In genomic region chr9:123960965-123961364, GRCh38 we compare ENCODE assay signal across 24 cellular contexts. TPM values are rescaled to one million over a fixed set of nuclear protein-coding genes. Genes with fewer than 3 reads are reported as not detected.
DNase-seq lines count a peak whose midpoint lies in the region; ATAC-seq, FAIRE-seq and TF ChIP-seq lines count a peak whose summit lies in the region.
"Had no signal": no experiment of that assay in that cellular context is flagged by ENCODE, and none has a peak within 500 bp of the region (broad histone marks: within the 10 kb centered on the region; RNA-seq: fewer than 3 reads in every experiment).

No MANE protein-coding gene starts in this region.

- H3K9me2 ChIP-seq in GM23338 (ENCODE audit: insufficient read depth): no peaks in the 10 kb centered on the region

- no peak overlapping the region for H3K4ac ChIP-seq in H1 (replicated peaks; ENCODE audit: insufficient read length, low read depth, low read length)

- H4K8ac ChIP-seq in H1 (ENCODE audit: extremely low read depth, insufficient read depth, low read length): no peak overlapping the region

- H3K27ac Mint-ChIP-seq in GM23338 (no peak overlapping the region), mesothelial cell of epicardium (no peak overlapping the region)
- H3K27ac Mint-ChIP-seq in CD8-positive, alpha-beta T cell: no peak overlapping the region
- H3K27ac Mint-ChIP-seq: CD4-positive, alpha-beta T cell; T-helper 1 cell treated with Interleukin-12 subunit alpha and Interleukin-12 subunit beta and Interleukin-4 antibody, amounts not matched to agents 30 μg/mL and 1 μg/mL, for 36 hours had no signal

- H3K4me1 ChIP-seq in GM23338 (ENCODE audit: insufficient read depth) (no peaks in the 10 kb centered on the region), RWPE2 (ENCODE audit: insufficient read depth, poor library complexity, severe bottlenecking) (no peaks in the 10 kb centered on the region), H1 (replicated peaks in 1 of 4; ENCODE audit: control insufficient read depth in 3 of 4, insufficient read depth in 4 of 4, low read length in 3 of 4) (no peaks in the 10 kb centered on the region)
- H3K4me1 ChIP-seq in CD8-positive, alpha-beta T cell (ENCODE audit: insufficient read depth, low read length): no peaks in the 10 kb centered on the region
- H3K4me1 ChIP-seq: Caco-2, SJSA1 had no signal

- DNase-seq in GM23338 (ENCODE audit: low spot score) (peak; percentile 32), HT-29 (ENCODE audit: low spot score) (peak; percentile 18), RWPE2 (ENCODE audit: low spot score) (no peak), H1 (ENCODE audit: low read depth in 1 of 2, low spot score in 2 of 2) (no peak), mesothelial cell of epicardium (ENCODE audit: low spot score in 2 of 2, unreplicated experiment in 2 of 2) (no peak)
- DNase-seq in CD8-positive, alpha-beta T cell: no peak
- DNase-seq: ACHN; Caco-2; CD4-positive, alpha-beta T cell; DMS 273 treated with DMSO at 0.1 percent for 48 hours; Kasumi-1; MM.1S; NCI-H1105 treated with DMSO at 0.1 percent for 48 hours; NCI-H2107; NCI-H774 had no signal

- H3K4me3 Mint-ChIP-seq in GM23338 (no peak overlapping the region), mesothelial cell of epicardium (no peak overlapping the region)
- no peak overlapping the region for H3K4me3 Mint-ChIP-seq in CD8-positive, alpha-beta T cell
- H3K4me3 Mint-ChIP-seq: CD4-positive, alpha-beta T cell; T-helper 1 cell treated with Interleukin-12 subunit alpha and Interleukin-12 subunit beta and Interleukin-4 antibody, amounts not matched to agents 30 μg/mL and 1 μg/mL, for 36 hours had no signal

- H2AFZ ChIP-seq in GM23338 (no peak overlapping the region), H1 (ENCODE audit: low read length) (no peak overlapping the region)

- no peak overlapping the region for H3K56ac ChIP-seq in H1 (replicated peaks; ENCODE audit: insufficient read length, low read depth, low read length)

- H3K18ac ChIP-seq in H1 (ENCODE audit: extremely low read depth, low read length): no peak overlapping the region

- no peaks in the 10 kb centered on the region for H3F3A ChIP-seq in GM23338 (replicated peaks; ENCODE audit: low read depth)

- no peak overlapping the region for H2BK120ac ChIP-seq in H1 (replicated peaks; ENCODE audit: low read depth, low read length)

- H2BK12ac ChIP-seq in H1 (ENCODE audit: low read depth, low read length): peak overlapping the region; percentile 42; the same call in 1 of the 2 replicates

- H3K36me3 ChIP-seq in GM23338 (ENCODE audit: insufficient read depth) (no peaks in the 10 kb centered on the region), RWPE2 (ENCODE audit: low read depth) (no peaks in the 10 kb centered on the region), H1 (ENCODE audit: control insufficient read depth in 2 of 4, insufficient read depth in 4 of 4, low read length in 3 of 4) (no peaks in the 10 kb centered on the region)
- no peaks in the 10 kb centered on the region for H3K36me3 ChIP-seq in CD8-positive, alpha-beta T cell (ENCODE audit: insufficient read depth, low read length)
- H3K36me3 ChIP-seq: BLaER1, SJSA1 had no signal

- H3K9me3 ChIP-seq in RWPE2 (ENCODE audit: severe bottlenecking) (no peaks in the 10 kb centered on the region), H1 (ENCODE audit: insufficient read depth in 2 of 2, low read depth in 1 of 2, low read length in 1 of 2) (no peaks in the 10 kb centered on the region)
- H3K9me3 ChIP-seq in CD8-positive, alpha-beta T cell (ENCODE audit: low read length): no peaks in the 10 kb centered on the region
- H3K9me3 ChIP-seq: BLaER1, Caco-2, SJSA1 had no signal

- no peaks in the 10 kb centered on the region for H3K36me3 Mint-ChIP-seq in GM23338 (ENCODE audit: low read depth)
- H3K36me3 Mint-ChIP-seq in CD8-positive, alpha-beta T cell: no peaks in the 10 kb centered on the region
- H3K36me3 Mint-ChIP-seq in mesothelial cell of epicardium: no peaks in the 10 kb centered on the region

- TF ChIP-seq POLR2A in H1 (IDR thresholded peaks at IDR 0.05; ENCODE audit: control extremely low read depth in 1 of 2, low read depth in 2 of 2, low read length in 2 of 2): no peak

- POLR2A ChIA-PET in H1 (lab: Charles Lee; ENCODE audit: partially characterized antibody): no interaction called here
- POLR2A ChIA-PET in CD8-positive, alpha-beta T cell (lab: Charles Lee): no interaction called here

- H3K27me3 Mint-ChIP-seq in GM23338 (ENCODE audit: insufficient read depth, low read depth, poor library complexity): peaks cover 10% of the 10 kb centered on the region
- H3K27me3 Mint-ChIP-seq in CD8-positive, alpha-beta T cell (ENCODE audit: low read depth): peaks cover 32% of the 10 kb centered on the region
- H3K27me3 Mint-ChIP-seq in mesothelial cell of epicardium (ENCODE audit: low read depth): peaks cover 67% of the 10 kb centered on the region

- H3K79me1 ChIP-seq in H1 (ENCODE audit: low read depth, low read length): no peaks in the 10 kb centered on the region

- 75% methylated on average over 6 of the region's 6 CpGs; no CpG with 5 or more reads in 1 of the 2 experiments for WGBS in H1 (ENCODE audit: extremely low coverage in 1 of 2, insufficient coverage in 1 of 2, insufficient read length in 1 of 2, insufficient replicate concordance in 2 of 2, low coverage in 1 of 2, low lambda C conversion rate in 2 of 2, missing lambda C conversion rate in 1 of 2), 2 experiments

- no peak overlapping the region for H3K4me2 ChIP-seq in GM23338
- no peak overlapping the region for H3K4me2 ChIP-seq in H1 (ENCODE audit: insufficient read depth in 1 of 2, low read depth in 2 of 2, low read length in 2 of 2)
- H3K4me2 ChIP-seq: BLaER1 had no signal

- CTCF ChIA-PET in H1 (lab: Charles Lee; ENCODE audit: partially characterized antibody): interaction anchor here (0.7 to 1.8 kb wide), 26 partner anchors 8 to 559 kb away, joined by 3 to 9 read pairs (median 4); no protein-coding TSS in a partner anchor
- CTCF ChIA-PET in CD8-positive, alpha-beta T cell (lab: Charles Lee): interaction anchor here (1.2 kb wide), 1 partner anchor 20 kb away, joined by 3 read pairs; no protein-coding TSS in a partner anchor

- H3K27ac ChIP-seq in GM23338 (ENCODE audit: low read depth): no peak overlapping the region
- no peak overlapping the region for H3K27ac ChIP-seq in RWPE2 (ENCODE audit: poor library complexity, severe bottlenecking)
- H3K27ac ChIP-seq in H1 (ENCODE audit: low read depth, low read length): no peak overlapping the region
- no peak overlapping the region for H3K27ac ChIP-seq in CD8-positive, alpha-beta T cell (ENCODE audit: low read depth, low read length)
- H3K27ac ChIP-seq: BLaER1, SJSA1 had no signal

- no peak overlapping the region for H2BK15ac ChIP-seq in H1 (ENCODE audit: low read length)

- H4K91ac ChIP-seq in H1 (replicated peaks; ENCODE audit: insufficient read length, low read length): no peak overlapping the region

- H3K9ac ChIP-seq in H1 (replicated peaks in 1 of 4; ENCODE audit: extremely low read depth in 1 of 4, low read depth in 3 of 4, low read length in 3 of 4): no peak overlapping the region
- H3K9ac ChIP-seq: BLaER1 had no signal

- no peak for FAIRE-seq in H1 (lab: Jason Lieb, UNC)
- FAIRE-seq: G401.6, GM12892, RCC 7860 had no signal

- intact Hi-C loops in CD8-positive, alpha-beta T cell (cut with DNase I, micrococcal nuclease): no loop called here

- no peak overlapping the region for H2BK20ac ChIP-seq in H1 (ENCODE audit: low read length)

- peak; percentile 33 to 45 for TF ChIP-seq RAD21 in H1 (IDR thresholded peaks at IDR 0.05 in 1 of 2, conservative IDR thresholded peaks at IDR 0.05 in 1 of 2; ENCODE audit: low read depth in 2 of 2, low read length in 2 of 2)

- H3K4me3 ChIP-seq in GM23338 (no peak overlapping the region), RWPE2 (ENCODE audit: severe bottlenecking) (no peak overlapping the region), H1 (ENCODE audit: extremely low read depth in 1 of 4, insufficient read depth in 2 of 4, low read depth in 3 of 4, low read length in 4 of 4) (no peak overlapping the region)
- no peak overlapping the region for H3K4me3 ChIP-seq in CD8-positive, alpha-beta T cell (ENCODE audit: low read depth, low read length)
- H3K4me3 ChIP-seq: BLaER1, SJSA1 had no signal

- H3K27me3 ChIP-seq in GM23338 (ENCODE audit: insufficient read depth) (no peaks in the 10 kb centered on the region), RWPE2 (ENCODE audit: insufficient read depth, poor library complexity, severe bottlenecking) (no peaks in the 10 kb centered on the region), H1 (replicated peaks in 1 of 4; ENCODE audit: control insufficient read depth in 3 of 4, extremely low read depth in 1 of 4, insufficient read depth in 3 of 4, low read length in 3 of 4) (peaks cover 0 to 1% (median 0%) of the 10 kb centered on the region in 4 experiments; a peak in 3 of 7 replicates)
- no peaks in the 10 kb centered on the region for H3K27me3 ChIP-seq in CD8-positive, alpha-beta T cell (ENCODE audit: insufficient read depth, low read length)
- H3K27me3 ChIP-seq: BLaER1 had no signal

- H3K23ac ChIP-seq in H1 (ENCODE audit: insufficient read length): no peak overlapping the region

- H3K9me3 Mint-ChIP-seq in GM23338: no peaks in the 10 kb centered on the region
- no peaks in the 10 kb centered on the region for H3K9me3 Mint-ChIP-seq in CD8-positive, alpha-beta T cell
- H3K9me3 Mint-ChIP-seq in mesothelial cell of epicardium: no peaks in the 10 kb centered on the region
- H3K9me3 Mint-ChIP-seq: CD4-positive, alpha-beta T cell; T-helper 1 cell treated with Interleukin-12 subunit alpha and Interleukin-12 subunit beta and Interleukin-4 antibody, amounts not matched to agents 30 μg/mL and 1 μg/mL, for 36 hours had no signal

- peak; percentile 62 for ATAC-seq in GM23338
- no peak for ATAC-seq in RWPE2 (ENCODE audit: low read depth)
- ATAC-seq in CD8-positive, alpha-beta T cell: no peak
- ATAC-seq in GM19467 (IDR thresholded peaks at IDR 0.05; ENCODE audit: unreplicated experiment): no peak
- ATAC-seq: Right ventricle myocardium inferior had no signal

- no peak overlapping the region for H4K5ac ChIP-seq in H1 (ENCODE audit: insufficient read length, low read depth, low read length)

- H3K14ac ChIP-seq in H1 (ENCODE audit: insufficient read length): no peak overlapping the region

- H2BK5ac ChIP-seq in H1 (ENCODE audit: low read depth, low read length): no peak overlapping the region

- no peaks in the 10 kb centered on the region for H4K20me1 ChIP-seq in GM23338 (replicated peaks; ENCODE audit: insufficient read depth)
- H4K20me1 ChIP-seq in H1 (replicated peaks in 1 of 2; ENCODE audit: control insufficient read depth in 1 of 2, insufficient read depth in 2 of 2, low read length in 2 of 2): no peaks in the 10 kb centered on the region
- H4K20me1 ChIP-seq: BLaER1 had no signal

- no peak overlapping the region for H2AK5ac ChIP-seq in H1 (ENCODE audit: low read depth, low read length)

- H3K79me2 ChIP-seq in GM23338 (replicated peaks; ENCODE audit: insufficient read depth) (no peaks in the 10 kb centered on the region), H1 (ENCODE audit: control insufficient read depth in 1 of 2, insufficient read depth in 2 of 2, low read length in 2 of 2) (no peaks in the 10 kb centered on the region)

- no peak for TF ChIP-seq EP300 in H1 (IDR thresholded peaks at IDR 0.05; ENCODE audit: borderline replicate concordance in 1 of 2, low read depth in 2 of 2, low read length in 2 of 2)

- TF ChIP-seq CTCF in GM23338 (conservative IDR thresholded peaks at IDR 0.05; ENCODE audit: low read depth in 2 of 2): peak in 1 of 2 experiments; percentile 44; a peak in 2 of 4 replicates
- peak; percentile 2 for TF ChIP-seq CTCF in RWPE2 (IDR thresholded peaks at IDR 0.05; ENCODE audit: poor library complexity, severe bottlenecking)
- TF ChIP-seq CTCF in H1 (IDR thresholded peaks at IDR 0.05; ENCODE audit: control extremely low read depth in 1 of 3, insufficient read depth in 1 of 3, low read depth in 1 of 3, low read length in 3 of 3): peak in 2 of 3 experiments; percentile 4 to 15; a peak in 2 of 4 replicates
- TF ChIP-seq CTCF in CD8-positive, alpha-beta T cell (IDR thresholded peaks at IDR 0.05): no peak
- TF ChIP-seq CTCF in mesothelial cell of epicardium (IDR thresholded peaks at IDR 0.05; ENCODE audit: unreplicated experiment): no peak

- H3K4me1 Mint-ChIP-seq in GM23338 (peaks cover 11% of the 10 kb centered on the region), mesothelial cell of epicardium (no peaks in the 10 kb centered on the region)
- H3K4me1 Mint-ChIP-seq in CD8-positive, alpha-beta T cell (ENCODE audit: low read depth): peaks cover 7% of the 10 kb centered on the region

- no peaks in the 10 kb centered on the region for H3K23me2 ChIP-seq in H1 (ENCODE audit: low read depth, low read length)

RNA-seq across cellular contexts. Expression of gene DENND1A, which starts 31.0 kb away (rescaled TPM):
- 27.7 and 28.7 TPM in 2 replicates for total RNA-seq in GM23338 (2014; rRNA removed; shearing (Covaris generic))
- polyA plus RNA-seq in GM23338 (2016; fragmentation: Nextera tagmentation; extraction: Ambion mirVana): 12.5 and 13.1 TPM in 2 replicates
- total RNA-seq in HT-29 (2014; rRNA removed; shearing (Covaris generic)): 17.9 and 18.8 TPM in 2 replicates
- 26.2 and 26.4 TPM in 2 replicates for total RNA-seq in H1 (2021; fragmentation: NEBNext Ultra II Directional; extraction: Animal tissue kit (Norgen Biotek cat#: 25700))
- polyA plus RNA-seq in H1 (2011; rRNA removed): 24.1 and 33.9 TPM in 2 replicates
- 18.7 TPM for polyA plus RNA-seq in H1 (2011; cell fraction: cytosol; rRNA removed)
- polyA plus RNA-seq in H1 (2011; cell fraction: nucleus; rRNA removed): 61.5 TPM
- polyA plus RNA-seq in H1 (2012, experiment 1 of 2): 21.8 to 25.4 TPM (median 24.1 TPM) in 4 replicates
- polyA plus RNA-seq in H1 (2012, experiment 2 of 2): 18.2 TPM
- 16.0 TPM for polyA plus RNA-seq in H1 (2013, experiment 1 of 2)
- polyA plus RNA-seq in H1 (2013, experiment 2 of 2): 16.8 TPM
- polyA minus RNA-seq in H1 (2011; rRNA and poly(A)+ RNA removed): 74.1 and 91.8 TPM in 2 replicates
- 30.5 TPM for polyA minus RNA-seq in H1 (2011; cell fraction: cytosol; rRNA and poly(A)+ RNA removed)
- polyA minus RNA-seq in H1 (2011; cell fraction: nucleus; rRNA and poly(A)+ RNA removed): 81.2 TPM
- total RNA-seq in CD8-positive, alpha-beta T cell: 10 to 100 TPM; 17.5 to 18.7 TPM
- 23.4 to 23.9 TPM (median 23.8 TPM) in 3 replicates for total RNA-seq in mesothelial cell of epicardium

RNA-seq across cellular contexts. Expression of gene LHX2, which starts 50.6 kb away (rescaled TPM):
- total RNA-seq in GM23338 (2014; rRNA removed; shearing (Covaris generic)): 0.19 and 1.7 TPM in 2 replicates
- polyA plus RNA-seq in GM23338 (2016; fragmentation: Nextera tagmentation; extraction: Ambion mirVana): 0.45 TPM in 1 of 2 replicates, not detected in the other
- total RNA-seq in HT-29 (2014; rRNA removed; shearing (Covaris generic)): not detected in 2 replicates
- total RNA-seq in H1 (2021; fragmentation: NEBNext Ultra II Directional; extraction: Animal tissue kit (Norgen Biotek cat#: 25700)): 0.11 and 0.17 TPM in 2 replicates
- polyA plus RNA-seq in H1 (2011; rRNA removed): 0.72 and 0.86 TPM in 2 replicates
- polyA plus RNA-seq in H1 (2011; cell fraction: cytosol; rRNA removed): 0.66 TPM
- polyA plus RNA-seq in H1 (2011; cell fraction: nucleus; rRNA removed): 0.20 TPM
- polyA plus RNA-seq in H1 (2012, experiment 1 of 2): 0.31 to 0.59 TPM (median 0.37 TPM) in 3 of 4 replicates, not detected in the other
- 0.66 TPM for polyA plus RNA-seq in H1 (2012, experiment 2 of 2)
- 0.34 TPM for polyA plus RNA-seq in H1 (2013, experiment 1 of 2)
- 0.20 TPM for polyA plus RNA-seq in H1 (2013, experiment 2 of 2)
- polyA minus RNA-seq in H1 (2011; rRNA and poly(A)+ RNA removed): 0.49 TPM in 1 of 2 replicates, not detected in the other
- polyA minus RNA-seq in H1 (2011; cell fraction: cytosol; rRNA and poly(A)+ RNA removed): not detected
- 0.50 TPM for polyA minus RNA-seq in H1 (2011; cell fraction: nucleus; rRNA and poly(A)+ RNA removed)
- total RNA-seq in CD8-positive, alpha-beta T cell: not detected
- total RNA-seq in mesothelial cell of epicardium: not detected in 3 replicates
- total RNA-seq: OCI-LY7, Right ventricle myocardium inferior had no signal

Comparison
In these comparisons a context has a peak if more than half of its experiments do, and no peak if none do; other contexts are left out.
1. DNase-seq: peak in GM23338 (single experiment) and HT-29 (single experiment); none in RWPE2 (single experiment), H1 (0 of 2), CD8-positive, alpha-beta T cell (0 of 7) and mesothelial cell of epicardium (0 of 2).
2. CTCF ChIP-seq: peak in RWPE2 (single experiment) and H1 (2 of 3); none in CD8-positive, alpha-beta T cell (single experiment) and mesothelial cell of epicardium (single experiment).